Comparison of ENCODE assay signal across 19 cellular contexts in the genomic region with DNA sequence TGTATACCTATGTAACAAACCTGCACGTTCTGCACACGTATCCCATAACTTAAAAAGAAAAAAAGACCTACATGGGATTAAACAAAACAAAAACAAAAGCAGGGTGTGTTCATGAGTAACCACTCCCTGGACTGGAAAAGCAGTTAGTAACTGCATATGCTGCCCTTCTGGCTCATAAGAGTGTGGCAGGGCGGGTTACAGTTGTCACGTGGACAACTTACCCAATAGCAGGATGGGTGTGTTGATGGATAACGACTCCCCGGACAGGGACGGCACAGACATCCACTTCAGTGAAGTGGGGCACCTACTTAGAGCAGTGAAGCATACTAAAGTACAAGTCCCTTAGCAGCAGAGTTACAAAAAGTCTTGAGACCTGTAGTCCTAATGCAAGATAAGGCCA.
"Had no signal": no experiment of that assay in that cellular context is flagged by ENCODE, and none has a peak within 500 bp of the region (broad histone marks: within the 10 kb centered on the region; RNA-seq: fewer than 3 reads in every experiment).

No MANE protein-coding gene starts in this region.

- H3K4me1 ChIP-seq: psoas muscle, right atrium auricular region, spleen, testis had no signal

- H3K9me3 ChIP-seq: neutrophil, ovary, psoas muscle, right atrium auricular region, testis had no signal

- H3K36me3 ChIP-seq: neutrophil, ovary, right atrium auricular region, spleen, upper lobe of left lung had no signal

- DNase-seq: activated CD4-positive, alpha-beta memory T cell treated with anti-CD3 and anti-CD28 coated beads for 36 hours; activated CD4-positive, alpha-beta T cell treated with anti-CD3 and anti-CD28 coated beads for 48 hours; activated CD8-positive, alpha-beta memory T cell treated with anti-CD3 and anti-CD28 coated beads, Interleukin-2, amount 10 ng/mL, durations not matched to agents 7 days and 5 days; activated gamma-delta T cell treated with Interleukin-2 at 50 U/mL for 16 hours; aorta; central memory CD4-positive, alpha-beta T cell; dermis blood vessel endothelial cell; effector CD8-positive, alpha-beta T cell; hypothalamus; ovary; psoas muscle; spleen; stimulated activated CD4-positive, alpha-beta T cell treated with anti-CD3 and anti-CD28 coated beads, Interleukin-4, amount 100 ng/mL, for 1 hour; stimulated activated naive CD4-positive, alpha-beta T cell; testis; upper lobe of left lung had no signal

- H3K4me3 ChIP-seq: ovary, psoas muscle, right atrium auricular region, spleen, testis, upper lobe of left lung had no signal

- FAIRE-seq: frontal cortex had no signal

- H3K27ac ChIP-seq: neutrophil, ovary, psoas muscle, right atrium auricular region, spleen, testis, upper lobe of left lung had no signal

- H3K27me3 ChIP-seq: neutrophil, ovary, right atrium auricular region, spleen, testis, upper lobe of left lung had no signal
